In genomic region chr11:16883179-16883578, GRCh38 we compare ENCODE assay signal across 11 cellular contexts.
A peak's percentile ranks its signal among the peaks of the same experiment; 100 is the strongest.
DNase-seq lines count a peak whose midpoint lies in the region; ATAC-seq and TF ChIP-seq lines count a peak whose summit lies in the region.
"Had no signal": no experiment of that assay in that cellular context is flagged by ENCODE, and none has a peak within 500 bp of the region (broad histone marks: within the 10 kb centered on the region; RNA-seq: fewer than 3 reads in every experiment).

No MANE protein-coding gene starts in this region.

- no peak overlapping the region for H3K27ac ChIP-seq in right lobe of liver
- H3K27ac ChIP-seq in aorta (ENCODE audit: low read depth in 1 of 2, low read length in 2 of 2): no peak overlapping the region

- peak; percentile 73 for ATAC-seq in WTC11
- ATAC-seq in right lobe of liver: peak; percentile 56 to 75 (median 62)
- ATAC-seq in HG03175 (IDR thresholded peaks at IDR 0.05; ENCODE audit: unreplicated experiment): no peak
- no peak for ATAC-seq in HG02610 (IDR thresholded peaks at IDR 0.05; ENCODE audit: unreplicated experiment)
- no peak for ATAC-seq in aorta (ENCODE audit: low FRiP score)

- no peaks in the 10 kb centered on the region for H3K36me3 ChIP-seq in MG63
- H3K36me3 ChIP-seq in right lobe of liver: no peaks in the 10 kb centered on the region
- no peaks in the 10 kb centered on the region for H3K36me3 ChIP-seq in aorta (ENCODE audit: control insufficient read depth in 1 of 2, insufficient read depth in 2 of 2, low read length in 1 of 2)

- POLR2A ChIA-PET in WTC11 (lab: Charles Lee): no interaction called here

- no peak overlapping the region for H3K4me3 Mint-ChIP-seq in WTC11
- H3K4me3 Mint-ChIP-seq: CD4-positive, alpha-beta memory T cell had no signal

- H3K36me3 Mint-ChIP-seq in WTC11: peaks cover 4% of the 10 kb centered on the region; the same call in 1 of the 2 replicates
- H3K36me3 Mint-ChIP-seq: CD4-positive, alpha-beta memory T cell had no signal

- H3K4me1 ChIP-seq in right lobe of liver (no peaks in the 10 kb centered on the region), aorta (ENCODE audit: control insufficient read depth in 1 of 2, insufficient read depth in 2 of 2, low read length in 2 of 2) (no peaks in the 10 kb centered on the region)

- WGBS in right lobe of liver (ENCODE audit: insufficient coverage, low coverage, low lambda C conversion rate, missing lambda C conversion rate): 41% methylated on average over 3 of the region's 3 CpGs
- 77 to 91% methylated on average over 3 of the region's 3 CpGs for WGBS in aorta, 2 donors

- H3K27me3 ChIP-seq in MG63 (no peaks in the 10 kb centered on the region), right lobe of liver (no peaks in the 10 kb centered on the region), aorta (ENCODE audit: control insufficient read depth in 1 of 2, insufficient read depth in 2 of 2, low read length in 1 of 2) (no peaks in the 10 kb centered on the region)

- no peaks in the 10 kb centered on the region for H3K9me3 ChIP-seq in MG63
- no peaks in the 10 kb centered on the region for H3K9me3 ChIP-seq in right lobe of liver
- H3K9me3 ChIP-seq in aorta (ENCODE audit: control insufficient read depth, low read length): no peaks in the 10 kb centered on the region

- DNase-seq in AML-193 (lab: John Stamatoyannopoulos, UW) (peak; percentile 47 to 51), MG63 (peak; percentile 11), WTC11 (ENCODE audit: low spot score) (no peak), right lobe of liver (no peak), aorta (no peak)
- no peak for DNase-seq in activated CD4-positive, alpha-beta T cell treated with anti-CD3 and anti-CD28 coated beads, Interleukin-2, amount 50 U/mL, for 48 hours
- DNase-seq: CD4-positive, alpha-beta memory T cell; effector CD4-positive, alpha-beta T cell; mesenchymal stem cell had no signal

- no peaks in the 10 kb centered on the region for H3K27me3 Mint-ChIP-seq in WTC11 (ENCODE audit: low read depth)

- TF ChIP-seq CTCF in WTC11 (IDR thresholded peaks at IDR 0.05) (no peak), right lobe of liver (IDR thresholded peaks at IDR 0.05) (peak in 3 of 4 donors; percentile 9 to 17 (median 17))

- CTCF ChIA-PET in WTC11 (lab: Charles Lee): interaction anchor here (0.8 to 3.4 kb wide), 4 partner anchors 21 to 180 kb away, joined by 3 to 14 read pairs (median 4); no protein-coding TSS in a partner anchor

- H3K4me3 ChIP-seq in MG63: no peak overlapping the region
- H3K4me3 ChIP-seq in right lobe of liver: no peak overlapping the region
- no peak overlapping the region for H3K4me3 ChIP-seq in aorta (ENCODE audit: low read length in 2 of 2)

- peaks cover 23% of the 10 kb centered on the region for H3K4me1 Mint-ChIP-seq in WTC11
- H3K4me1 Mint-ChIP-seq: CD4-positive, alpha-beta memory T cell had no signal

- no peak for TF ChIP-seq POLR2A in right lobe of liver (IDR thresholded peaks at IDR 0.05)

- intact Hi-C loops in right lobe of liver (cut with DNase I): no loop called here
- intact Hi-C loops in aorta (cut with DNase I): loop anchor here in 1 of 2 donors (5.0 kb wide), 1 partner anchor 96 kb away; no protein-coding TSS in a partner anchor

- H3K27ac Mint-ChIP-seq in WTC11: no peak overlapping the region
- H3K27ac Mint-ChIP-seq: CD4-positive, alpha-beta memory T cell had no signal

- H3K9me3 Mint-ChIP-seq in WTC11: peaks cover 4% of the 10 kb centered on the region

TF ChIP-seq in WTC11, 78 proteins besides CTCF, POLR2A, EP300 and RAD21 (continues in another document):
- TF ChIP-seq GRHL2 (CRISPR knock-in tag; IDR thresholded peaks at IDR 0.05; ENCODE audit: insufficient replicate concordance, severe bottlenecking) (no peak), NR1H2 (CRISPR knock-in tag; IDR thresholded peaks at IDR 0.05) (no peak), ATF2 (CRISPR knock-in tag; IDR thresholded peaks at IDR 0.05; ENCODE audit: borderline replicate concordance, low read depth) (no peak), FOXP1 (CRISPR knock-in tag; IDR thresholded peaks at IDR 0.05; ENCODE audit: borderline replicate concordance) (no peak), CDX4 (CRISPR knock-in tag; IDR thresholded peaks at IDR 0.05; ENCODE audit: borderline replicate concordance) (no peak), NR2C2 (CRISPR knock-in tag; IDR thresholded peaks at IDR 0.05) (no peak), TEAD1 (CRISPR knock-in tag; IDR thresholded peaks at IDR 0.05) (no peak), SMAD3 (CRISPR knock-in tag; IDR thresholded peaks at IDR 0.05; ENCODE audit: borderline replicate concordance) (no peak), FOXJ3 (CRISPR knock-in tag; IDR thresholded peaks at IDR 0.05; ENCODE audit: borderline replicate concordance) (no peak), JUN (CRISPR knock-in tag; IDR thresholded peaks at IDR 0.05) (no peak), ZNF263 (CRISPR knock-in tag; IDR thresholded peaks at IDR 0.05; ENCODE audit: low read depth) (no peak), SP1 (CRISPR knock-in tag; conservative IDR thresholded peaks at IDR 0.05) (no peak), AFF4 (CRISPR knock-in tag; IDR thresholded peaks at IDR 0.05; ENCODE audit: borderline replicate concordance) (no peak), HMGA2 (CRISPR knock-in tag; IDR thresholded peaks at IDR 0.05) (no peak)

Comparison
In these comparisons a context has a peak if more than half of its experiments do, and no peak if none do; other contexts are left out.
1. DNase-seq: peak in AML-193 (2 of 2) and MG63 (single experiment); none in WTC11 (single experiment), right lobe of liver (0 of 3), activated CD4-positive, alpha-beta T cell treated with anti-CD3 and anti-CD28 coated beads, Interleukin-2, amount 50 U/mL, for 48 hours (0 of 2) and aorta (0 of 2).
2. ATAC-seq: peak in WTC11 (single experiment) and right lobe of liver (4 of 4); none in HG03175 (single experiment), HG02610 (single experiment) and aorta (single experiment).